ENCODE assay signal across 19 cellular contexts in the genomic region with DNA sequence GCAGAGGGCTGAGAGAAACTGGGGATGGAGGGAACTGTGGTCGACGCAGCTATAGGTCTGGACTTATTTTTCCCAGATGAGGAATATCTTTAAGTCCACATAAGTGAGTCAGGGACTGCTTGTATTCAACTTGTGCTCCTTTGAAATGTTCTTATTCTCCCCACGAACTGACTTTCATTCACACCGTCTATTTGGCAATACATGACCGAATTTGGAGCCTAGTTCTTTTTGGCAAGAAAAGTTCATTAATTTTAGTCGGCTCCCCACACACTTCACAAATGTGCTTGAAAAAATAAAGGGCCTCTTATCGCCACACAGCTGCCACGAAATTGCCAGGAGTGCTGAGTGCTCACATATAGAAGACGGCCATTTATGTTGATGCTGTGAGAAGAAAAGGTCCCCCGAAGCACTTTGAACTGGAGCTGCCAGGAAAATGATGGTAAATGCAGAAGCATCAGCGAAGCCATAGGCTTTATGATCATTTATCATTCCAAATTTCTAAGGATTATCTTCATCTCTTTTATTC.
"Had no signal": no experiment of that assay in that cellular context is flagged by ENCODE, and none has a peak within 500 bp of the region (broad histone marks: within the 10 kb centered on the region; RNA-seq: fewer than 3 reads in every experiment).

No MANE protein-coding gene starts in this region.

- H3K27me3 Mint-ChIP-seq: dendritic cell treated with granulocyte-macrophage colony-stimulating factor and Interleukin-4, amounts not matched to agents 40 ng/mL and 50 ng/mL, for 4 days; stimulated activated naive CD8-positive, alpha-beta T cell treated with anti-CD3 and anti-CD28 coated beads, Interleukin-15, Interleukin-2, amounts not matched to agents 100 ng/mL and 50 ng/mL, for 24 hours had no signal

- H3K4me1 ChIP-seq: testis had no signal

- FAIRE-seq: pancreas had no signal

- H3K4me3 ChIP-seq: pancreas, sigmoid colon, spleen, testis, upper lobe of left lung had no signal

- H3K27ac Mint-ChIP-seq: activated T-helper 2 cell treated with anti-CD3 and anti-CD28 coated beads, Interferon-gamma antibody, Interleukin-2, Interleukin-4, amounts not matched to agents 10 μg/mL and 5 μg/mL and 100 μg/mL, durations not matched to agents 14 hours and 24 hours and 36 hours had no signal

- H3K4me3 Mint-ChIP-seq: dendritic cell treated with granulocyte-macrophage colony-stimulating factor and Interleukin-4, amounts not matched to agents 40 ng/mL and 50 ng/mL, for 4 days; neural crest cell; stimulated activated naive CD8-positive, alpha-beta T cell treated with anti-CD3 and anti-CD28 coated beads, Interleukin-15, Interleukin-2, amounts not matched to agents 100 ng/mL and 50 ng/mL, for 24 hours had no signal

- H3K27me3 ChIP-seq: foreskin keratinocyte, pancreas, sigmoid colon, spleen, testis, upper lobe of left lung had no signal

- H3K36me3 ChIP-seq: pancreas, sigmoid colon, spleen, upper lobe of left lung had no signal

- DNase-seq: activated CD4-positive, alpha-beta T cell treated with anti-CD3 and anti-CD28 coated beads, Interleukin-2, amount 50 U/mL, for 4 hours; activated CD4-positive, CD25-positive, alpha-beta regulatory T cell treated with anti-CD3 and anti-CD28 coated beads, Interleukin-2, amount 50 U/mL, for 72 hours; activated T-cell treated with anti-CD3 and anti-CD28 coated beads, Interleukin-2, amount 50 U/mL, for 1 hour; amniotic stem cell; cerebellar nuclear complex; effector memory CD4-positive, alpha-beta T cell; foreskin keratinocyte; head of caudate nucleus; pancreas; sigmoid colon; spleen; T-helper 9 cell; testis had no signal

- H3K9me3 ChIP-seq: pancreas, sigmoid colon, testis had no signal

- ATAC-seq: activated naive CD4-positive, alpha-beta T cell treated with anti-CD3 and anti-CD28 coated beads, Interleukin-2, amount 50 U/mL, for 72 hours; foreskin keratinocyte; pancreas had no signal

- H3K27ac ChIP-seq: foreskin keratinocyte, pancreas, sigmoid colon, spleen, testis, upper lobe of left lung had no signal
